In genomic region chr18:5972298-5972697, GRCh38 we compare ENCODE assay signal across 12 cellular contexts.
DNase-seq lines count a peak whose midpoint lies in the region; ATAC-seq and TF ChIP-seq lines count a peak whose summit lies in the region.
"Had no signal": no experiment of that assay in that cellular context is flagged by ENCODE, and none has a peak within 500 bp of the region (broad histone marks: within the 10 kb centered on the region; RNA-seq: fewer than 3 reads in every experiment).

No MANE protein-coding gene starts in this region.

- peak; percentile 44 for ATAC-seq in GM18505 (IDR thresholded peaks at IDR 0.05; ENCODE audit: unreplicated experiment)
- peak; percentile 60 for ATAC-seq in GM19467 (IDR thresholded peaks at IDR 0.05; ENCODE audit: unreplicated experiment)
- ATAC-seq in HG02885 (IDR thresholded peaks at IDR 0.05; ENCODE audit: poor library complexity, unreplicated experiment), result peak; percentile 53
- ATAC-seq in lower lobe of right lung, result no peak

- no peak overlapping the region for H3K4me3 ChIP-seq in lower lobe of right lung
- H3K4me3 ChIP-seq: MG63, skin epidermis had no signal

- no peaks in the 10 kb centered on the region for H3K4me1 ChIP-seq in lower lobe of right lung
- H3K4me1 ChIP-seq: BE2C had no signal

- peak; percentile 17 to 59 for DNase-seq in NOMO-1 (lab: John Stamatoyannopoulos, UW; ENCODE audit: unreplicated experiment in 2 of 2)
- no peak for DNase-seq in lower lobe of right lung
- DNase-seq in H4 (ENCODE audit: low spot score), result no peak
- DNase-seq in NK-92 treated with Interleukin-12 subunit alpha and Interleukin-12 subunit beta, amount 100 ng/mL, for 24 hours (lab: John Stamatoyannopoulos, UW), result no peak
- no peak for DNase-seq in RWPE1 (ENCODE audit: low spot score)
- DNase-seq: aorta, BE2C, MG63 had no signal

- TF ChIP-seq POLR2A in GM18505 (IDR thresholded peaks at IDR 0.05; ENCODE audit: borderline replicate concordance, extremely low read depth, insufficient read depth, insufficient read length), result no peak

- CTCF ChIA-PET in RWPE1 (lab: Yijun Ruan, JAX), result no interaction called here

- intact Hi-C loops in lower lobe of right lung (cut with DNase I), result no loop called here

- POLR2A ChIA-PET in RWPE1 (lab: Yijun Ruan, JAX; ENCODE audit: low non-redundant PET), result no interaction called here

- H3K9me3 ChIP-seq in lower lobe of right lung, result no peaks in the 10 kb centered on the region
- H3K9me3 ChIP-seq: BE2C, MG63 had no signal

- TF ChIP-seq CTCF in lower lobe of right lung (IDR thresholded peaks at IDR 0.05) (no peak), RWPE1 (conservative IDR thresholded peaks at IDR 0.05; ENCODE audit: low read depth) (no peak)

- no peaks in the 10 kb centered on the region for H3K36me3 ChIP-seq in lower lobe of right lung
- H3K36me3 ChIP-seq: BE2C, MG63 had no signal

- no peaks in the 10 kb centered on the region for H3K27me3 ChIP-seq in lower lobe of right lung (ENCODE audit: low read depth)
- H3K27me3 ChIP-seq: BE2C, MG63 had no signal

- H3K27ac ChIP-seq in lower lobe of right lung (no peak overlapping the region), RWPE1 (no peak overlapping the region)
- H3K27ac ChIP-seq: skin epidermis had no signal

Comparison
In these comparisons a context has a peak if more than half of its experiments do, and no peak if none do; other contexts are left out.
1. ATAC-seq: peak in GM18505 (single experiment), GM19467 (single experiment) and HG02885 (single experiment); none in lower lobe of right lung (0 of 2).
2. DNase-seq: peak in NOMO-1 (2 of 2); none in lower lobe of right lung (single experiment), H4 (single experiment), NK-92 treated with Interleukin-12 subunit alpha and Interleukin-12 subunit beta, amount 100 ng/mL, for 24 hours (single experiment) and RWPE1 (single experiment).